Comparison of ENCODE assay signal across 29 cellular contexts in the genomic region with DNA sequence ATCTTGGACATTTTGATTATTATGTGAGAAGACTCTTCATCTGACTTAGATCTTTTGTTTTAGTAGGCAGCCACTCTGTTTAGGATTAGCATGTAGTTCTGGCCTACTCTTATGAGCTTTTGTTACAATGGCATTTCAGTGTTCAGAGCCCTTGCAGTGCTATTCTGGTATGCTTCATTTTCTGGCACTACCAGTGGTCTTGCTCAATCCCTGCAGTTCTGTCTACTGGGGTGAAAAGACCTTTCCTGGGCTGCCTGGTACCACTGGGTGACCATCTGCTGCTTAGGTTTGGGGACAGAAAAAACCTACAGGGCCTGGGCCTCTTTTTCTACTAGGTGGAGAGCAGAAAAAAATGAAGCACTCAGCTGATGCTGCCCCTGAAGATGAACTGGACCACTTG. TPM values are rescaled to one million over a fixed set of nuclear protein-coding genes. Genes with fewer than 3 reads are reported as not detected.
DNase-seq lines count a peak whose midpoint lies in the region; FAIRE-seq and TF ChIP-seq lines count a peak whose summit lies in the region.
"Had no signal": no experiment of that assay in that cellular context is flagged by ENCODE, and none has a peak within 500 bp of the region (broad histone marks: within the 10 kb centered on the region; RNA-seq: fewer than 3 reads in every experiment).

No MANE protein-coding gene starts in this region.

- H3K27me3 Mint-ChIP-seq in neural progenitor cell (ENCODE audit: insufficient read depth, low read depth) (no peaks in the 10 kb centered on the region), CD14-positive monocyte (ENCODE audit: low read depth in 3 of 3) (peaks cover 0 to 2% (median 1%) of the 10 kb centered on the region in 3 donors)
- H3K27me3 Mint-ChIP-seq: effector memory CD8-positive, alpha-beta T cell; stimulated activated memory B cell treated with anti-CD40 and anti-IgM and Interleukin-4, amounts not matched to agents 10 μg/mL and 1 μg/mL and 100 μg/mL, for 72 hours had no signal

- peaks cover 31% of the 10 kb centered on the region for H3K4me1 ChIP-seq in adipocyte (ENCODE audit: control insufficient read depth, insufficient read depth, low read length)
- H3K4me1 ChIP-seq in fibroblast of lung (ENCODE audit: control insufficient read depth, extremely low read depth, insufficient read depth, low read length) = peaks cover 4% of the 10 kb centered on the region
- H3K4me1 ChIP-seq in neural progenitor cell = no peaks in the 10 kb centered on the region
- H3K4me1 ChIP-seq in osteoblast (ENCODE audit: insufficient read depth, low read length) = peaks cover 19% of the 10 kb centered on the region
- peaks cover 16% of the 10 kb centered on the region for H3K4me1 ChIP-seq in SJCRH30
- H3K4me1 ChIP-seq: ascending aorta, esophagus squamous epithelium had no signal

- H3K4me3 Mint-ChIP-seq in neural progenitor cell = no peak overlapping the region
- no peak overlapping the region for H3K4me3 Mint-ChIP-seq in CD14-positive monocyte
- H3K4me3 Mint-ChIP-seq: CD8-positive, alpha-beta T cell; effector memory CD8-positive, alpha-beta T cell; natural killer cell treated with Interleukin-12 subunit alpha and Interleukin-12 subunit beta and Interleukin-15 and Interleukin-18, amount 100 ng/mL, for 72 hours; stimulated activated memory B cell treated with anti-CD40 and anti-IgM and Interleukin-4, amounts not matched to agents 10 μg/mL and 1 μg/mL and 100 μg/mL, for 72 hours; T-helper 1 cell treated with Interleukin-12 subunit alpha and Interleukin-12 subunit beta and Interleukin-4 antibody, amounts not matched to agents 30 μg/mL and 1 μg/mL, for 36 hours had no signal

- intact Hi-C loops in CD14-positive monocyte (cut with micrococcal nuclease) = no loop called here

- H3K36me3 ChIP-seq in adipocyte (ENCODE audit: control insufficient read depth, insufficient read depth, low read length, severe bottlenecking) (no peaks in the 10 kb centered on the region), fibroblast of lung (ENCODE audit: control insufficient read depth, insufficient read depth, low read length) (no peaks in the 10 kb centered on the region), neural progenitor cell (no peaks in the 10 kb centered on the region), osteoblast (ENCODE audit: insufficient read depth, low read length) (no peaks in the 10 kb centered on the region), SJCRH30 (no peaks in the 10 kb centered on the region)
- H3K36me3 ChIP-seq: ascending aorta, esophagus squamous epithelium had no signal

- H3K9me3 Mint-ChIP-seq in neural progenitor cell = peaks cover 14% of the 10 kb centered on the region
- peaks cover 4 to 20% (median 11%) of the 10 kb centered on the region in 7 donors for H3K9me3 Mint-ChIP-seq in CD14-positive monocyte

- no peak overlapping the region for H3K4me2 ChIP-seq in fibroblast of lung (ENCODE audit: extremely low read depth, insufficient read depth, low read length)
- no peak overlapping the region for H3K4me2 ChIP-seq in neural progenitor cell
- H3K4me2 ChIP-seq in osteoblast (ENCODE audit: insufficient read depth, low read length) = no peak overlapping the region

- H3K36me3 Mint-ChIP-seq in neural progenitor cell (no peaks in the 10 kb centered on the region), CD14-positive monocyte (no peaks in the 10 kb centered on the region)

- H3K4me3 ChIP-seq in adipocyte (ENCODE audit: low read length) = no peak overlapping the region
- H3K4me3 ChIP-seq in fibroblast of lung (replicated peaks in 1 of 4; ENCODE audit: control extremely low read depth in 1 of 4, insufficient read depth in 1 of 4, low read depth in 3 of 4, low read length in 4 of 4) = no peak overlapping the region
- H3K4me3 ChIP-seq in neural progenitor cell = no peak overlapping the region
- H3K4me3 ChIP-seq in osteoblast (ENCODE audit: insufficient read depth, low read length) = no peak overlapping the region
- H3K4me3 ChIP-seq in SJCRH30 = no peak overlapping the region
- H3K4me3 ChIP-seq: ascending aorta, esophagus squamous epithelium, testis had no signal

- H3K9me3 ChIP-seq in adipocyte (ENCODE audit: control insufficient read depth, low read length) (peaks cover 19% of the 10 kb centered on the region), fibroblast of lung (ENCODE audit: control insufficient read depth, insufficient read depth, low read depth, low read length) (no peaks in the 10 kb centered on the region), neural progenitor cell (ENCODE audit: low read depth) (peaks cover 7% of the 10 kb centered on the region), osteoblast (ENCODE audit: low read depth, low read length) (peaks cover 6% of the 10 kb centered on the region), SJCRH30 (replicated peaks) (no peaks in the 10 kb centered on the region; the same call in 1 of the 2 replicates)
- H3K9me3 ChIP-seq: testis had no signal

- no peaks in the 10 kb centered on the region for H3F3A ChIP-seq in neural progenitor cell (ENCODE audit: low read depth)

- H3K27ac ChIP-seq in fibroblast of lung (ENCODE audit: insufficient read depth, low read length) (no peak overlapping the region), neural progenitor cell (no peak overlapping the region), osteoblast (ENCODE audit: low read depth, low read length) (no peak overlapping the region), SJCRH30 (no peak overlapping the region)
- H3K27ac ChIP-seq: ascending aorta, esophagus squamous epithelium, testis had no signal

- H3K27ac Mint-ChIP-seq in neural progenitor cell (no peak overlapping the region), CD14-positive monocyte (no peak overlapping the region)
- H3K27ac Mint-ChIP-seq: CD8-positive, alpha-beta T cell; effector memory CD8-positive, alpha-beta T cell; natural killer cell treated with Interleukin-12 subunit alpha and Interleukin-12 subunit beta and Interleukin-15 and Interleukin-18, amount 100 ng/mL, for 72 hours; stimulated activated memory B cell treated with anti-CD40 and anti-IgM and Interleukin-4, amounts not matched to agents 10 μg/mL and 1 μg/mL and 100 μg/mL, for 72 hours; T-helper 1 cell treated with Interleukin-12 subunit alpha and Interleukin-12 subunit beta and Interleukin-4 antibody, amounts not matched to agents 30 μg/mL and 1 μg/mL, for 36 hours had no signal

- H3K27me3 ChIP-seq in adipocyte (replicated peaks; ENCODE audit: control insufficient read depth, insufficient read depth, low read length) (no peaks in the 10 kb centered on the region), fibroblast of lung (ENCODE audit: control insufficient read depth, insufficient read depth, low read length) (no peaks in the 10 kb centered on the region), neural progenitor cell (no peaks in the 10 kb centered on the region), osteoblast (ENCODE audit: insufficient read depth, low read length) (no peaks in the 10 kb centered on the region), SJCRH30 (no peaks in the 10 kb centered on the region)
- H3K27me3 ChIP-seq: ascending aorta, esophagus squamous epithelium, testis had no signal

- H3K9ac ChIP-seq in adipocyte (ENCODE audit: low read length) = peak overlapping the region; percentile 41
- no peak overlapping the region for H3K9ac ChIP-seq in fibroblast of lung (ENCODE audit: insufficient read depth, low read length)
- H3K9ac ChIP-seq in neural progenitor cell = no peak overlapping the region

- H3K79me2 ChIP-seq in fibroblast of lung (ENCODE audit: control insufficient read depth, insufficient read depth, low read length) (no peaks in the 10 kb centered on the region), neural progenitor cell (ENCODE audit: low read depth) (no peaks in the 10 kb centered on the region), osteoblast (ENCODE audit: insufficient read depth, low read length) (no peaks in the 10 kb centered on the region)

- no peak overlapping the region for H2AFZ ChIP-seq in fibroblast of lung (ENCODE audit: low read length)
- H2AFZ ChIP-seq in neural progenitor cell (replicated peaks) = peak overlapping the region; percentile 54
- no peak overlapping the region for H2AFZ ChIP-seq in osteoblast (ENCODE audit: low read length)

- H3K4me1 Mint-ChIP-seq in neural progenitor cell = no peaks in the 10 kb centered on the region
- H3K4me1 Mint-ChIP-seq in CD14-positive monocyte = no peaks in the 10 kb centered on the region
- H3K4me1 Mint-ChIP-seq: stimulated activated memory B cell treated with anti-CD40 and anti-IgM and Interleukin-4, amounts not matched to agents 10 μg/mL and 1 μg/mL and 100 μg/mL, for 72 hours had no signal

- DNase-seq in AG20443 (ENCODE audit: low spot score) (peak; percentile 43), adipocyte (ENCODE audit: low read depth) (peak; percentile 80), fibroblast of lung (ENCODE audit: low read depth in 2 of 2) (peak; percentile 39 to 53), neural progenitor cell (ENCODE audit: low spot score) (no peak), CD14-positive monocyte (ENCODE audit: low spot score) (no peak), osteoblast (ENCODE audit: insufficient read length, low spot score, missing footprints) (no peak), HTR-8/SVneo (ENCODE audit: insufficient read length, low spot score) (no peak), SJCRH30 (no peak)
- DNase-seq: activated CD4-positive, alpha-beta T cell treated with anti-CD3 and anti-CD28 coated beads for 48 hours; activated naive CD4-positive, alpha-beta T cell treated with anti-CD3 and anti-CD28 coated beads, Interleukin-2, amount 50 U/mL, for 16 hours; CD8-positive, alpha-beta T cell; DMS153; effector memory CD8-positive, alpha-beta T cell; esophagus squamous epithelium; GF-D8; Karpas-422; midbrain; NCI-H1048; NCI-H2029 treated with DMSO at 0.1 percent for 48 hours; NCI-H446; PC-3; posterior cingulate gyrus; testis had no signal

- H4K20me1 ChIP-seq in fibroblast of lung (ENCODE audit: control insufficient read depth, extremely low read depth, insufficient read depth, low read length) (no peaks in the 10 kb centered on the region), neural progenitor cell (ENCODE audit: low read depth) (no peaks in the 10 kb centered on the region), osteoblast (ENCODE audit: insufficient read depth, low read length) (no peaks in the 10 kb centered on the region)

- TF ChIP-seq CTCF in fibroblast of lung (conservative IDR thresholded peaks at IDR 0.05 in 1 of 2, IDR thresholded peaks at IDR 0.05 in 1 of 2; ENCODE audit: low read depth in 1 of 2, low read length in 2 of 2) (no peak), neural progenitor cell (IDR thresholded peaks at IDR 0.05) (no peak), CD14-positive monocyte (IDR thresholded peaks at IDR 0.05) (no peak), osteoblast (IDR thresholded peaks at IDR 0.05; ENCODE audit: extremely low read depth, low read depth, low read length) (no peak)

- no peak for FAIRE-seq in HTR-8/SVneo (lab: Jason Lieb, UNC)
- FAIRE-seq: colon, GM19239 had no signal

RNA-seq across cellular contexts. Expression of gene IL16, which starts 42.5 kb away (rescaled TPM):
- total RNA-seq in fibroblast of lung = 3.1 and 5.0 TPM in 2 replicates
- polyA plus RNA-seq in fibroblast of lung = 0.96 and 1.3 TPM in 2 replicates
- polyA plus RNA-seq in fibroblast of lung (2012) = 1.6 TPM in 2 replicates
- polyA minus RNA-seq in fibroblast of lung (ENCODE audit: low replicate concordance) = 5.3 and 8.9 TPM in 2 replicates
- total RNA-seq in neural progenitor cell (ENCODE audit: low replicate concordance) = 0.09 TPM in 1 of 2 replicates, not detected in the other
- polyA plus RNA-seq in CD14-positive monocyte = 10 to 100 TPM; 64.8 to 95.1 TPM
- total RNA-seq in osteoblast = 6.5 and 7.1 TPM in 2 replicates
- total RNA-seq in SJCRH30 (2014; rRNA removed; shearing (Covaris generic)) = 0.18 TPM in 1 of 2 replicates, not detected in the other

Comparison
In these comparisons a context has a peak if more than half of its experiments do, and no peak if none do; other contexts are left out.
1. DNase-seq: peak in AG20443 (single experiment), adipocyte (single experiment) and fibroblast of lung (2 of 2); none in neural progenitor cell (single experiment), CD14-positive monocyte (single experiment), osteoblast (single experiment), HTR-8/SVneo (single experiment) and SJCRH30 (0 of 2).